In the genomic region with DNA sequence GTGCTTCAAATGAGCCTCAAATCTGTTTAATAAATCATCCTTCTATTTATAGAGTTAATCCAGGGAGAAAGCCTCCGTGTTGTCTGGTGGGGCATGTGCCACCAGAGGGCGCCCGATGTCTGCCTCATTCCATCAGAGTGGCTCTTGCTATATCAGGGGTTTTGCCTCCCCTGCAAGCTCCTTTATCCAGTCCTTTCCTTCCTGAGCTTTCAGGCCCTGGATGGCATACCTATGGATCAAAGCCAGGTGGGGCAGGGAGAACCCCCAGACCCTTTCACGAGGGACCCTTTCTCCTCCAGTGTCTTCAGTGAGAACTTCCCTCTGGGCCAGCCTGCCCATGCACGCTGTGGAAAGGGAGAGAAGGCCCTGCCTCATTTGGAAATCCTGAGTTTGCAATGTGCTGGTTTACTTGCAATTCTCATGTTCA, we compare ENCODE assay signal across 8 cellular contexts. TPM values are rescaled to one million over a fixed set of nuclear protein-coding genes. Genes with fewer than 3 reads are reported as not detected.
A peak's percentile ranks its signal among the peaks of the same experiment; 100 is the strongest.
DNase-seq lines count a peak whose midpoint lies in the region; ATAC-seq and TF ChIP-seq lines count a peak whose summit lies in the region.

No MANE protein-coding gene starts in this region.

- H3K4me1 ChIP-seq in NT2/D1 (ENCODE audit: insufficient read depth, insufficient read length): no peaks in the 10 kb centered on the region

- TF ChIP-seq POLR2A in erythroblast (IDR thresholded peaks at IDR 0.05; ENCODE audit: low read length): no peak

- H3K27me3 ChIP-seq in NT2/D1 (ENCODE audit: insufficient read depth, insufficient read length): no peaks in the 10 kb centered on the region

- no peaks in the 10 kb centered on the region for H3K36me3 ChIP-seq in NT2/D1 (ENCODE audit: insufficient read depth, insufficient read length, low read length)

- ATAC-seq in GM19468 (IDR thresholded peaks at IDR 0.05; ENCODE audit: extremely low read depth, unreplicated experiment): peak; percentile 79

- peak; percentile 41 for DNase-seq in COR-L47 (lab: John Stamatoyannopoulos, UW)
- DNase-seq in HT-29 (ENCODE audit: low spot score): peak; percentile 84
- peak; percentile 71 for DNase-seq in NT2/D1 (ENCODE audit: low read depth, low spot score)
- DNase-seq in activated T-cell treated with anti-CD3 and anti-CD28 coated beads for 1 hour (ENCODE audit: low read depth): peak; percentile 72
- peak; percentile 67 to 81 for DNase-seq in erythroblast (lab: John Stamatoyannopoulos, UW)
- DNase-seq in myocyte (ENCODE audit: low read depth): peak; percentile 86
- peak; percentile 44 to 61 for DNase-seq in stimulated activated CD8-positive, alpha-beta memory T cell treated with anti-CD3 and anti-CD28 coated beads, Interleukin-7, amount 100 ng/mL, for 1 hour (ENCODE audit: low read depth in 2 of 2)

- H3K9ac ChIP-seq in NT2/D1 (ENCODE audit: insufficient read length, low read depth): no peak overlapping the region

- no peaks in the 10 kb centered on the region for H3K9me3 ChIP-seq in NT2/D1 (ENCODE audit: insufficient read depth, low read length)

- no peak overlapping the region for H3K4me3 ChIP-seq in NT2/D1 (ENCODE audit: insufficient read length, low read depth)

RNA-seq across cellular contexts. Expression of gene RDH14, which starts 39.8 kb away (rescaled TPM):
- total RNA-seq in HT-29 (2014; rRNA removed; shearing (Covaris generic)): 18.7 and 19.6 TPM in 2 replicates
- 39.1 and 40.0 TPM in 2 replicates for total RNA-seq in myocyte
- 20.4 TPM for polyA plus RNA-seq in myocyte (2012)
